ENCODE assay signal across 1 cellular context in genomic region chr2:207845202-207845864, GRCh38.
TF ChIP-seq lines count a peak whose summit lies in the region.

No MANE protein-coding gene starts in this region.

TF ChIP-seq in HepG2, 621 proteins besides CTCF, POLR2A, EP300 and RAD21 (continued from another document and continues in another):
- TF ChIP-seq ZUFSP (CRISPR knock-in tag; IDR thresholded peaks at IDR 0.05; ENCODE audit: borderline replicate concordance): no peak
- peak; percentile 51; the same call in 1 of the 2 replicates for TF ChIP-seq ZKSCAN8 (CRISPR knock-in tag; IDR thresholded peaks at IDR 0.05; ENCODE audit: borderline replicate concordance)
- TF ChIP-seq HHEX (CRISPR knock-in tag; IDR thresholded peaks at IDR 0.05): peak; percentile 70
- no peak for TF ChIP-seq SNAPC5 (CRISPR knock-in tag; IDR thresholded peaks at IDR 0.05; ENCODE audit: borderline replicate concordance)
- TF ChIP-seq ZBTB34 (CRISPR knock-in tag; IDR thresholded peaks at IDR 0.05): 0 out of 2 replicates have a peak, but pooled peaks have one; percentile 35
- no peak for TF ChIP-seq CERS6 (CRISPR knock-in tag; IDR thresholded peaks at IDR 0.05)
- TF ChIP-seq ELF3 (CRISPR knock-in tag; IDR thresholded peaks at IDR 0.05): peak; percentile 97
- 0 out of 2 replicates have a peak, but pooled peaks have one; percentile 15 for TF ChIP-seq NCOA1 (CRISPR knock-in tag; IDR thresholded peaks at IDR 0.05)
- TF ChIP-seq HDAC1 (CRISPR knock-in tag; IDR thresholded peaks at IDR 0.05): peak; percentile 31; the same call in 1 of the 2 replicates
- no peak for TF ChIP-seq CEBPZ (IDR thresholded peaks at IDR 0.05; ENCODE audit: low read length)
- no peak for TF ChIP-seq TGIF2 (CRISPR knock-in tag; IDR thresholded peaks at IDR 0.05)
- TF ChIP-seq ZNF775 (CRISPR knock-in tag; IDR thresholded peaks at IDR 0.05; ENCODE audit: borderline replicate concordance): no peak
- peak; percentile 89 for TF ChIP-seq HOMEZ (CRISPR knock-in tag; IDR thresholded peaks at IDR 0.05; ENCODE audit: low read depth)
- TF ChIP-seq TFE3 (CRISPR knock-in tag; IDR thresholded peaks at IDR 0.05): peak; percentile 93
- TF ChIP-seq ZNF619 (CRISPR knock-in tag; IDR thresholded peaks at IDR 0.05): no peak
- TF ChIP-seq RERE (CRISPR knock-in tag; IDR thresholded peaks at IDR 0.05; ENCODE audit: low read depth): peak; percentile 91
- no peak for TF ChIP-seq BRD4 (CRISPR knock-in tag; IDR thresholded peaks at IDR 0.05)
- peak; percentile 90 for TF ChIP-seq THRA (CRISPR knock-in tag; IDR thresholded peaks at IDR 0.05; ENCODE audit: borderline replicate concordance)
- TF ChIP-seq TEF (CRISPR knock-in tag; IDR thresholded peaks at IDR 0.05): no peak
- TF ChIP-seq ARHGAP35 (CRISPR knock-in tag; IDR thresholded peaks at IDR 0.05; ENCODE audit: borderline replicate concordance): no peak
- TF ChIP-seq ZNF124 (CRISPR knock-in tag; IDR thresholded peaks at IDR 0.05): 0 out of 2 replicates have a peak, but pooled peaks have one; percentile 61
- TF ChIP-seq ZNF784 (CRISPR knock-in tag; IDR thresholded peaks at IDR 0.05; ENCODE audit: borderline replicate concordance): no peak
- no peak for TF ChIP-seq NRL (CRISPR knock-in tag; IDR thresholded peaks at IDR 0.05; ENCODE audit: borderline replicate concordance)
- peak; percentile 62 for TF ChIP-seq NCOR1 (IDR thresholded peaks at IDR 0.05; ENCODE audit: borderline replicate concordance, low read length)
- TF ChIP-seq NFRKB (IDR thresholded peaks at IDR 0.05): no peak
- peak; percentile 40; the same call in 1 of the 2 replicates for TF ChIP-seq ZNF564 (CRISPR knock-in tag; IDR thresholded peaks at IDR 0.05)
- TF ChIP-seq KDM3A (CRISPR knock-in tag; IDR thresholded peaks at IDR 0.05; ENCODE audit: low read depth): 0 out of 2 replicates have a peak, but pooled peaks have one; percentile 60
- TF ChIP-seq REPIN1 (CRISPR knock-in tag; IDR thresholded peaks at IDR 0.05; ENCODE audit: borderline replicate concordance, low read depth): no peak
- TF ChIP-seq POLR2G (IDR thresholded peaks at IDR 0.05; ENCODE audit: low read depth, low read length): no peak
- no peak for TF ChIP-seq CHD2 (IDR thresholded peaks at IDR 0.05; ENCODE audit: low read depth, low read length)
- peak; percentile 70; the same call in 1 of the 2 replicates for TF ChIP-seq PATZ1 (CRISPR knock-in tag; IDR thresholded peaks at IDR 0.05)
- no peak for TF ChIP-seq ZNF441 (CRISPR knock-in tag; IDR thresholded peaks at IDR 0.05; ENCODE audit: borderline replicate concordance)
